ENCODE assay signal across 8 cellular contexts in the genomic region with DNA sequence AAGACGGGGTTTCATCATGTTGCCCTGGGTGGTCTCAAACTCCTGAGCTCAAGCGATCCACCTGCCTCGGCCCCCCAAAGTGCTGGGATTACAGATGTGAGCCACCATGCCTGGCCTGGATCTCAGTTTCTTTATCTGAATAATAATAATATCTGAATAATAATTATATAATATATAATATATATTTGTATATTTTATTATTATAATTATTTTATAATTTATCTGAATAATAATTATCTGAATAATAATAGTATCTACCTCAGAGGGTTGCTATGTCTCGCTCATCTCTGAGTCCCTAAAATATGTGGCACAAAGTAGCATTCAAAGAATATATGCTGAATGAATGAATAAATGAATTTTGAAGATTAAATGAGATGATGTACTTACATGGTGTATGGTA. TPM values are rescaled to one million over a fixed set of nuclear protein-coding genes. Genes with fewer than 3 reads are reported as not detected.
"Had no signal": no experiment of that assay in that cellular context is flagged by ENCODE, and none has a peak within 500 bp of the region (broad histone marks: within the 10 kb centered on the region; RNA-seq: fewer than 3 reads in every experiment).

No MANE protein-coding gene starts in this region.

- H3K36me3 Mint-ChIP-seq: IgD-negative memory B cell had no signal

- H3K4me3 Mint-ChIP-seq: IgD-negative memory B cell had no signal

- H3K9me3 Mint-ChIP-seq: IgD-negative memory B cell had no signal

- H3K27me3 Mint-ChIP-seq: IgD-negative memory B cell had no signal

- ATAC-seq: HepG2, K562 had no signal

- H3K27ac Mint-ChIP-seq: IgD-negative memory B cell had no signal

- DNase-seq: IMR-90, KBM-7, KG1 had no signal

RNA-seq across cellular contexts. Expression of a gene that starts 44.8 kb away (rescaled TPM):
- total RNA-seq: HepG2, HT-29, HT1080, IMR-90, K562 had no signal
